ENCODE assay signal across 18 cellular contexts in genomic region chrX:599837-600715, GRCh38. TPM values are rescaled to one million over a fixed set of nuclear protein-coding genes. Genes with fewer than 3 reads are reported as not detected.
DNase-seq lines count a peak whose midpoint lies in the region; ATAC-seq, FAIRE-seq and TF ChIP-seq lines count a peak whose summit lies in the region.
"Had no signal": no experiment of that assay in that cellular context is flagged by ENCODE, and none has a peak within 500 bp of the region (broad histone marks: within the 10 kb centered on the region; RNA-seq: fewer than 3 reads in every experiment).

No MANE protein-coding gene starts in this region.

- TF ChIP-seq POLR2A in H1 (IDR thresholded peaks at IDR 0.05; ENCODE audit: control extremely low read depth in 1 of 2, low read depth in 2 of 2, low read length in 2 of 2): no peak

- H4K5ac ChIP-seq in H9 (ENCODE audit: insufficient read length, low read depth, low read length) (no peak overlapping the region), H1 (ENCODE audit: insufficient read length, low read depth, low read length) (no peak overlapping the region)

- TF ChIP-seq EP300 in H1 (IDR thresholded peaks at IDR 0.05; ENCODE audit: borderline replicate concordance in 1 of 2, low read depth in 2 of 2, low read length in 2 of 2): no peak

- peaks cover 0 to 7% (median 0%) of the 10 kb centered on the region in 4 experiments; a peak in 2 of 8 replicates for H3K36me3 ChIP-seq in H1 (ENCODE audit: control insufficient read depth in 2 of 4, insufficient read depth in 4 of 4, low read length in 3 of 4)
- H3K36me3 ChIP-seq: BE2C had no signal

- CTCF ChIA-PET in H1 (lab: Charles Lee; ENCODE audit: partially characterized antibody): no interaction called here

- peaks cover 22 to 31% (median 25%) of the 10 kb centered on the region in 3 experiments for H3K36me3 Mint-ChIP-seq in H9 (ENCODE audit: insufficient read depth in 1 of 3, low read depth in 3 of 3)
- H3K36me3 Mint-ChIP-seq in type B pancreatic cell: no peaks in the 10 kb centered on the region
- H3K36me3 Mint-ChIP-seq: IgD-negative memory B cell had no signal

- no peaks in the 10 kb centered on the region for H3K79me1 ChIP-seq in H9 (ENCODE audit: insufficient read depth, low read depth, low read length, poor library complexity, severe bottlenecking)
- H3K79me1 ChIP-seq in H1 (ENCODE audit: low read depth, low read length): no peaks in the 10 kb centered on the region

- H2AK5ac ChIP-seq in H9 (ENCODE audit: insufficient read length, low read length) (no peak overlapping the region), H1 (ENCODE audit: low read depth, low read length) (no peak overlapping the region)

- H4K20me1 ChIP-seq in H9 (ENCODE audit: control insufficient read depth, insufficient read depth, insufficient read length) (no peaks in the 10 kb centered on the region), H1 (replicated peaks in 1 of 2; ENCODE audit: control insufficient read depth in 1 of 2, insufficient read depth in 2 of 2, low read length in 2 of 2) (no peaks in the 10 kb centered on the region)

- H3K9me3 Mint-ChIP-seq in H9 (peaks cover 28 to 32% of the 10 kb centered on the region in 2 experiments), type B pancreatic cell (peaks cover 9% of the 10 kb centered on the region)

- H3K23me2 ChIP-seq in H9 (ENCODE audit: insufficient read length, low read depth, low read length, poor library complexity, severe bottlenecking) (no peaks in the 10 kb centered on the region), H1 (ENCODE audit: low read depth, low read length) (no peaks in the 10 kb centered on the region; the same call in 1 of the 2 replicates)

- H3K4me1 Mint-ChIP-seq in H9 (peaks cover 18 to 24% of the 10 kb centered on the region in 2 experiments), type B pancreatic cell (ENCODE audit: unreplicated experiment) (no peaks in the 10 kb centered on the region)
- H3K4me1 Mint-ChIP-seq: CD4-positive, alpha-beta memory T cell; IgD-negative memory B cell had no signal

- H4K8ac ChIP-seq in H9 (replicated peaks; ENCODE audit: insufficient read length, low read depth, low read length) (no peak overlapping the region), H1 (ENCODE audit: extremely low read depth, insufficient read depth, low read length) (no peak overlapping the region)

- DNase-seq in H9 (peak; percentile 76), H1 (ENCODE audit: low read depth in 1 of 2, low spot score in 2 of 2) (peak in 1 of 2 experiments; percentile 54), islet precursor cell (peak; percentile 36), type B pancreatic cell (ENCODE audit: extremely low spot score, unreplicated experiment) (peak; percentile 37), KG1 (lab: John Stamatoyannopoulos, UW) (no peak)
- no peak for DNase-seq in activated CD8-positive, alpha-beta memory T cell treated with anti-CD3 and anti-CD28 coated beads, Interleukin-2, amount 50 U/mL, for 48 hours
- DNase-seq: BE2C; CD4-positive, alpha-beta memory T cell; DMS79 had no signal

- H3K27ac ChIP-seq in H9 (ENCODE audit: insufficient read length, low read depth, low read length) (no peak overlapping the region), H1 (ENCODE audit: low read depth, low read length) (no peak overlapping the region)
- H3K27ac ChIP-seq: A549, C4-2B, HL-60 had no signal

- H2BK15ac ChIP-seq in H9 (ENCODE audit: low read depth, low read length): no peak overlapping the region
- H2BK15ac ChIP-seq in H1 (ENCODE audit: low read length): no peak overlapping the region

- H3K4me2 ChIP-seq in H9 (ENCODE audit: insufficient read depth, insufficient read length, low read length) (no peak overlapping the region), H1 (ENCODE audit: insufficient read depth in 1 of 2, low read depth in 2 of 2, low read length in 2 of 2) (peak overlapping the region in 1 of 2 experiments; percentile 21; a peak in 2 of 4 replicates)
- H3K4me2 ChIP-seq: A549 had no signal

- H3K9me3 ChIP-seq in H9 (ENCODE audit: control insufficient read depth, low read depth, low read length) (peaks cover 18% of the 10 kb centered on the region), H1 (ENCODE audit: insufficient read depth in 2 of 2, low read depth in 1 of 2, low read length in 1 of 2) (peaks cover 23 to 24% of the 10 kb centered on the region in 2 experiments)
- H3K9me3 ChIP-seq: BE2C had no signal

- no peak for FAIRE-seq in H1 (lab: Jason Lieb, UNC)
- FAIRE-seq: A549, G401.6, GM12891 had no signal

- H3K4ac ChIP-seq in H9 (ENCODE audit: low read depth, low read length): no peak overlapping the region
- H3K4ac ChIP-seq in H1 (replicated peaks; ENCODE audit: insufficient read length, low read depth, low read length): no peak overlapping the region

- H3K14ac ChIP-seq in H9 (ENCODE audit: insufficient read depth, low read length) (no peak overlapping the region), H1 (ENCODE audit: insufficient read length) (no peak overlapping the region)

- H3K4me3 Mint-ChIP-seq in H9: peak overlapping the region in 1 of 2 experiments; percentile 35; a peak in 2 of 5 replicates
- H3K4me3 Mint-ChIP-seq in type B pancreatic cell: no peak overlapping the region
- H3K4me3 Mint-ChIP-seq: CD4-positive, alpha-beta memory T cell; IgD-negative memory B cell had no signal

- no peak overlapping the region for H2BK12ac ChIP-seq in H9 (ENCODE audit: insufficient read length, low read depth, low read length)
- H2BK12ac ChIP-seq in H1 (ENCODE audit: low read depth, low read length): no peak overlapping the region

- peak overlapping the region in 1 of 4 experiments; percentile 1; a peak in 1 of 8 replicates for H3K4me3 ChIP-seq in H1 (ENCODE audit: extremely low read depth in 1 of 4, insufficient read depth in 2 of 4, low read depth in 3 of 4, low read length in 4 of 4)
- H3K4me3 ChIP-seq: A549 had no signal

- H3K56ac ChIP-seq in H9 (ENCODE audit: insufficient read length, low read depth, low read length): no peak overlapping the region
- no peak overlapping the region for H3K56ac ChIP-seq in H1 (replicated peaks; ENCODE audit: insufficient read length, low read depth, low read length)

- no peak overlapping the region for H2BK20ac ChIP-seq in H9 (ENCODE audit: low read depth, low read length, poor library complexity, severe bottlenecking)
- peak overlapping the region; percentile 73; the same call in 1 of the 2 replicates for H2BK20ac ChIP-seq in H1 (ENCODE audit: low read length)

- WGBS in H9 (ENCODE audit: extremely low coverage, insufficient read length, low lambda C conversion rate): no CpG with 5 or more reads among the region's 18 CpGs
- WGBS in H1 (ENCODE audit: extremely low coverage in 1 of 2, insufficient coverage in 1 of 2, insufficient read length in 1 of 2, insufficient replicate concordance in 2 of 2, low coverage in 1 of 2, low lambda C conversion rate in 2 of 2, missing lambda C conversion rate in 1 of 2), 2 experiments: 65% methylated on average over 18 of the region's 18 CpGs; no CpG with 5 or more reads in 1 of the 2 experiments

- no peak overlapping the region for H2AFZ ChIP-seq in H9 (ENCODE audit: low read length)
- H2AFZ ChIP-seq in H1 (ENCODE audit: low read length): no peak overlapping the region

- TF ChIP-seq CTCF in H9 (conservative IDR thresholded peaks at IDR 0.05) (no peak), H1 (IDR thresholded peaks at IDR 0.05; ENCODE audit: control extremely low read depth in 1 of 3, insufficient read depth in 1 of 3, low read depth in 1 of 3, low read length in 3 of 3) (no peak), type B pancreatic cell (conservative IDR thresholded peaks at IDR 0.05) (no peak)

- POLR2A ChIA-PET in H1 (lab: Charles Lee; ENCODE audit: partially characterized antibody): no interaction called here

- H3K27me3 Mint-ChIP-seq in H9 (ENCODE audit: low read depth): peaks cover 53% of the 10 kb centered on the region
- peaks cover 29% of the 10 kb centered on the region for H3K27me3 Mint-ChIP-seq in type B pancreatic cell
- H3K27me3 Mint-ChIP-seq: CD4-positive, alpha-beta memory T cell; IgD-negative memory B cell had no signal

- H3K4me1 ChIP-seq in H9 (ENCODE audit: insufficient read depth, low read length): no peaks in the 10 kb centered on the region
- peaks cover 0 to 7% (median 0%) of the 10 kb centered on the region in 4 experiments; a peak in 3 of 7 replicates for H3K4me1 ChIP-seq in H1 (replicated peaks in 1 of 4; ENCODE audit: control insufficient read depth in 3 of 4, insufficient read depth in 4 of 4, low read length in 3 of 4)
- H3K4me1 ChIP-seq: A549, BE2C had no signal

- H3K79me2 ChIP-seq in H9 (ENCODE audit: insufficient read depth, low read length) (no peaks in the 10 kb centered on the region), H1 (ENCODE audit: control insufficient read depth in 1 of 2, insufficient read depth in 2 of 2, low read length in 2 of 2) (no peaks in the 10 kb centered on the region)

- H3K23ac ChIP-seq in H9 (ENCODE audit: insufficient read length, low read depth, low read length) (no peak overlapping the region), H1 (ENCODE audit: insufficient read length) (no peak overlapping the region)

- no peak for TF ChIP-seq RAD21 in H1 (IDR thresholded peaks at IDR 0.05 in 1 of 2, conservative IDR thresholded peaks at IDR 0.05 in 1 of 2; ENCODE audit: low read depth in 2 of 2, low read length in 2 of 2)

- H3T11ph ChIP-seq in H9 (ENCODE audit: low read length): no peak overlapping the region

- no peak overlapping the region for H2BK5ac ChIP-seq in H9 (ENCODE audit: insufficient read length, low read length)
- no peak overlapping the region for H2BK5ac ChIP-seq in H1 (ENCODE audit: low read depth, low read length)

- H3K27me3 ChIP-seq in H9 (ENCODE audit: insufficient read depth, low read length) (no peaks in the 10 kb centered on the region), H1 (replicated peaks in 1 of 4; ENCODE audit: control insufficient read depth in 3 of 4, extremely low read depth in 1 of 4, insufficient read depth in 3 of 4, low read length in 3 of 4) (no peaks in the 10 kb centered on the region; a peak in 1 of 7 replicates)
- H3K27me3 ChIP-seq: BE2C had no signal

- H3K18ac ChIP-seq in H9 (ENCODE audit: insufficient read length, low read depth, low read length): no peak overlapping the region
- H3K18ac ChIP-seq in H1 (ENCODE audit: extremely low read depth, low read length): peak overlapping the region; percentile 65

- H4K91ac ChIP-seq in H9 (ENCODE audit: insufficient read length, low read depth, low read length) (no peak overlapping the region), H1 (replicated peaks; ENCODE audit: insufficient read length, low read length) (no peak overlapping the region)

- peak overlapping the region in 2 of 3 experiments; percentile 67 to 72; a peak in 2 of 7 replicates for H3K27ac Mint-ChIP-seq in H9
- no peak overlapping the region for H3K27ac Mint-ChIP-seq in type B pancreatic cell
- H3K27ac Mint-ChIP-seq: IgD-negative memory B cell had no signal

- no peak for ATAC-seq in GM19463 (IDR thresholded peaks at IDR 0.05; ENCODE audit: unreplicated experiment)
- ATAC-seq: A549, HCT116 had no signal

- no peak overlapping the region for H3K9ac ChIP-seq in H9 (ENCODE audit: extremely low read depth, insufficient read length, low read length)
- H3K9ac ChIP-seq in H1 (replicated peaks in 1 of 4; ENCODE audit: extremely low read depth in 1 of 4, low read depth in 3 of 4, low read length in 3 of 4): no peak overlapping the region

- no peak overlapping the region for H2BK120ac ChIP-seq in H9 (ENCODE audit: low read depth, low read length, poor library complexity, severe bottlenecking)
- no peak overlapping the region for H2BK120ac ChIP-seq in H1 (replicated peaks; ENCODE audit: low read depth, low read length)

RNA-seq across cellular contexts. Expression of gene SHOX, which starts 30.5 kb away (rescaled TPM):
- total RNA-seq in H9 (2021) (0.18 and 0.24 TPM in 2 replicates), type B pancreatic cell (ENCODE audit: low replicate concordance) (not detected in 2 replicates)
- 0.15 TPM in 1 of 2 replicates, not detected in the other for total RNA-seq in H1 (2021; fragmentation: NEBNext Ultra II Directional; extraction: Animal tissue kit (Norgen Biotek cat#: 25700))
- 0.05 and 0.06 TPM in 2 replicates for polyA plus RNA-seq in H1 (2011; rRNA removed)
- 0.12 TPM for polyA plus RNA-seq in H1 (2011; cell fraction: cytosol; rRNA removed)
- 0.16 TPM for polyA plus RNA-seq in H1 (2011; cell fraction: nucleus; rRNA removed)
- polyA plus RNA-seq in H1 (2012, experiment 1 of 2): 0.06 to 0.09 TPM in 2 of 4 replicates, not detected in the others
- polyA plus RNA-seq in H1 (2012, experiment 2 of 2): not detected
- 0.02 TPM for polyA plus RNA-seq in H1 (2013, experiment 1 of 2)
- polyA plus RNA-seq in H1 (2013, experiment 2 of 2): not detected
- polyA minus RNA-seq in H1 (2011; rRNA and poly(A)+ RNA removed): 0.05 TPM in 1 of 2 replicates, not detected in the other
- not detected for polyA minus RNA-seq in H1 (2011; cell fraction: cytosol; rRNA and poly(A)+ RNA removed)
- polyA minus RNA-seq in H1 (2011; cell fraction: nucleus; rRNA and poly(A)+ RNA removed): not detected
- total RNA-seq: CD4-positive, alpha-beta memory T cell had no signal
- polyA plus RNA-seq: A549; AG04450; CD4-positive, alpha-beta memory T cell; IgD-negative memory B cell had no signal

Comparison
In these comparisons a context has a peak if more than half of its experiments do, and no peak if none do; other contexts are left out.
1. DNase-seq: peak in H9 (single experiment), islet precursor cell (single experiment) and type B pancreatic cell (single experiment); none in activated CD8-positive, alpha-beta memory T cell treated with anti-CD3 and anti-CD28 coated beads, Interleukin-2, amount 50 U/mL, for 48 hours (single experiment) and KG1 (single experiment).